31 cellular contexts compared by ENCODE assay signal in genomic region chr16:2499454-2499853, GRCh38. TPM values are rescaled to one million over a fixed set of nuclear protein-coding genes. Genes with fewer than 3 reads are reported as not detected.
DNase-seq lines count a peak whose midpoint lies in the region; ATAC-seq and TF ChIP-seq lines count a peak whose summit lies in the region.
"Had no signal": no experiment of that assay in that cellular context is flagged by ENCODE, and none has a peak within 500 bp of the region (broad histone marks: within the 10 kb centered on the region; RNA-seq: fewer than 3 reads in every experiment).

No MANE protein-coding gene starts in this region.

- H3K4me1 Mint-ChIP-seq in T-helper 2 cell treated with Interferon-gamma antibody and Interleukin-4, amounts not matched to agents 5 μg/mL and 100 μg/mL, for 36 hours (ENCODE audit: low read depth) = no peaks in the 10 kb centered on the region
- H3K4me1 Mint-ChIP-seq: CD8-positive, alpha-beta memory T cell had no signal

- H3K4me1 ChIP-seq in body of pancreas (peaks cover 60% of the 10 kb centered on the region), psoas muscle (peaks cover 36% of the 10 kb centered on the region)

- peaks cover 1% of the 10 kb centered on the region for H3K36me3 Mint-ChIP-seq in T-helper 2 cell treated with Interferon-gamma antibody and Interleukin-4, amounts not matched to agents 5 μg/mL and 100 μg/mL, for 36 hours (ENCODE audit: low read depth)

- no peak overlapping the region for H3K4me3 ChIP-seq in body of pancreas
- no peak overlapping the region for H3K4me3 ChIP-seq in psoas muscle
- H3K4me3 ChIP-seq: GM12878, Peyer's patch, SK-N-MC had no signal

- H3K27ac ChIP-seq in body of pancreas (peak overlapping the region; percentile 51 to 71 (median 68)), psoas muscle (peak overlapping the region; percentile 30)
- H3K27ac ChIP-seq: Peyer's patch, SK-N-MC had no signal

- H3K9me3 ChIP-seq in body of pancreas (no peaks in the 10 kb centered on the region), psoas muscle (no peaks in the 10 kb centered on the region)
- H3K9me3 ChIP-seq: Peyer's patch had no signal

- H3K27me3 ChIP-seq in body of pancreas (no peaks in the 10 kb centered on the region), psoas muscle (ENCODE audit: insufficient read depth in 3 of 3, low read length in 2 of 3) (no peaks in the 10 kb centered on the region)
- H3K27me3 ChIP-seq: Peyer's patch had no signal

- no peaks in the 10 kb centered on the region for H3K27me3 Mint-ChIP-seq in T-helper 2 cell treated with Interferon-gamma antibody and Interleukin-4, amounts not matched to agents 5 μg/mL and 100 μg/mL, for 36 hours (ENCODE audit: low read depth)
- H3K27me3 Mint-ChIP-seq: CD8-positive, alpha-beta memory T cell had no signal

- no peak overlapping the region for H3K27ac Mint-ChIP-seq in T-helper 2 cell treated with Interferon-gamma antibody and Interleukin-4, amounts not matched to agents 5 μg/mL and 100 μg/mL, for 36 hours
- H3K27ac Mint-ChIP-seq: CD14-positive monocyte; CD8-positive, alpha-beta memory T cell had no signal

- TF ChIP-seq CTCF in body of pancreas (IDR thresholded peaks at IDR 0.05) (no peak), psoas muscle (IDR thresholded peaks at IDR 0.05) (no peak)

- TF ChIP-seq POLR2A in body of pancreas (IDR thresholded peaks at IDR 0.05) = no peak

- no peak for ATAC-seq in body of pancreas
- ATAC-seq in left lobe of liver = no peak
- ATAC-seq in psoas muscle = no peak
- ATAC-seq in HG02798 (IDR thresholded peaks at IDR 0.05; ENCODE audit: poor library complexity, unreplicated experiment) = no peak
- ATAC-seq: GM12878, HCT116, HepG2 had no signal

- DNase-seq in body of pancreas = peak in 1 of 4 donors; percentile 11
- peak; percentile 46 for DNase-seq in left lobe of liver (ENCODE audit: low spot score)
- DNase-seq in psoas muscle = no peak
- no peak for DNase-seq in T-helper 2 cell treated with Interferon-gamma antibody and Interleukin-4, amounts not matched to agents 5 μg/mL and 100 μg/mL, for 36 hours (ENCODE audit: low spot score)
- DNase-seq in activated T-cell treated with anti-CD3 and anti-CD28 coated beads, Interleukin-2, amount 50 U/mL, for 48 hours = no peak
- DNase-seq in H4 (ENCODE audit: low spot score) = no peak
- DNase-seq: CD8-positive, alpha-beta memory T cell; DMS 273 treated with DMSO at 0.1 percent for 48 hours; DMS79; EL; GDM1; GOT3; Karpas-422; NCI-H1417 treated with DMSO at 0.1 percent for 48 hours; NCI-H1694 treated with DMSO at 0.1 percent for 48 hours; NCI-H2081 treated with DMSO at 0.1 percent for 48 hours; NCI-H2171; NCI-H226; NCI-H510A; NCI-H69; OCI-M1; Peyer's patch; SIG-M5 had no signal

- H3K36me3 ChIP-seq in body of pancreas (replicated peaks in 1 of 2; ENCODE audit: insufficient read depth in 1 of 2, low read depth in 2 of 2) (peaks cover 0 to 1% of the 10 kb centered on the region in 2 donors), psoas muscle (ENCODE audit: insufficient read depth in 1 of 2, low read depth in 1 of 2) (peaks cover 0 to 13% of the 10 kb centered on the region in 2 donors)

- H3K4me3 Mint-ChIP-seq in T-helper 2 cell treated with Interferon-gamma antibody and Interleukin-4, amounts not matched to agents 5 μg/mL and 100 μg/mL, for 36 hours = no peak overlapping the region
- H3K4me3 Mint-ChIP-seq: CD14-positive monocyte; CD8-positive, alpha-beta memory T cell had no signal

- H3K9me3 Mint-ChIP-seq in T-helper 2 cell treated with Interferon-gamma antibody and Interleukin-4, amounts not matched to agents 5 μg/mL and 100 μg/mL, for 36 hours = no peaks in the 10 kb centered on the region
- H3K9me3 Mint-ChIP-seq: CD14-positive monocyte; CD8-positive, alpha-beta memory T cell had no signal

- WGBS in body of pancreas, 2 donors = 81 to 85% methylated on average over 4 to 6 of the region's 6 CpGs
- WGBS in psoas muscle, 3 donors = 85 to 94% (median 93%) methylated on average over 6 of the region's 6 CpGs

- intact Hi-C loops in body of pancreas (cut with DNase I) = loop anchor here (5.0 to 10.0 kb wide), 3 partner anchors 65 to 227 kb away; no protein-coding TSS in a partner anchor
- intact Hi-C loops in psoas muscle (cut with DNase I) = no loop called here

RNA-seq across cellular contexts. Expression of gene ATP6V0C, which starts 14.3 kb away (rescaled TPM):
- total RNA-seq in body of pancreas (10 to 100 TPM; 33.5 to 38.9 TPM), left lobe of liver (87.0 TPM), psoas muscle (100 to 1,000 TPM; 116 to 193 (median 182) TPM)
- polyA plus RNA-seq in psoas muscle = 100 to 1,000 TPM; 165 to 241 (median 174) TPM
- total RNA-seq in H4 (2014; rRNA removed; shearing (Covaris generic)) = 39.7 and 40.5 TPM in 2 replicates

RNA-seq across cellular contexts. Expression of gene AMDHD2, which starts 20.7 kb away (rescaled TPM):
- total RNA-seq in body of pancreas = 10 to 100 TPM; 13.7 to 33.6 TPM
- total RNA-seq in left lobe of liver = 22.2 TPM
- 10 to 100 TPM in 1 of 4 donors, 1 to 10 TPM in 3; 5.7 to 12.4 (median 9.3) TPM for total RNA-seq in psoas muscle
- polyA plus RNA-seq in psoas muscle = 10 to 100 TPM in 2 of 3 donors, 1 to 10 TPM in 1; 5.4 to 12.6 (median 11.8) TPM
- total RNA-seq in H4 (2014; rRNA removed; shearing (Covaris generic)) = 15.8 and 24.6 TPM in 2 replicates

RNA-seq across cellular contexts. Expression of gene TBC1D24, which starts 24.5 kb away (rescaled TPM):
- total RNA-seq in body of pancreas (10 to 100 TPM; 18.7 to 30.0 TPM), left lobe of liver (32.5 TPM), psoas muscle (1 to 10 TPM; 6.0 to 8.9 (median 6.5) TPM)
- 1 to 10 TPM; 3.2 to 5.4 (median 4.8) TPM for polyA plus RNA-seq in psoas muscle
- 5.6 and 5.9 TPM in 2 replicates for total RNA-seq in H4 (2014; rRNA removed; shearing (Covaris generic))

RNA-seq across cellular contexts. Expression of gene NTN3, which starts 28.4 kb away (rescaled TPM):
- total RNA-seq in body of pancreas = not detected
- total RNA-seq in left lobe of liver = 3.6 TPM
- total RNA-seq in psoas muscle = under 1 TPM in 3 of 4 donors, not detected in 1; 0.13 to 0.20 (median 0.14) TPM
- polyA plus RNA-seq in psoas muscle = under 1 TPM in 1 of 3 donors, not detected in 2; 0.01 TPM
- 0.14 TPM in 1 of 2 replicates, not detected in the other for total RNA-seq in H4 (2014; rRNA removed; shearing (Covaris generic))
- total RNA-seq: CD8-positive, alpha-beta memory T cell; GM12878; HT1080; Peyer's patch had no signal
- polyA plus RNA-seq: CD14-positive monocyte; CD8-positive, alpha-beta memory T cell had no signal

RNA-seq across cellular contexts. Expression of gene CEMP1, which starts 31.8 kb away (rescaled TPM):
- total RNA-seq in body of pancreas (1 to 10 TPM in 1 of 2 donors, under 1 TPM in 1; 0.52 to 1.3 TPM), left lobe of liver (0.20 TPM), psoas muscle (under 1 TPM in 1 of 4 donors, not detected in 3; 0.22 TPM)
- under 1 TPM; 0.16 to 0.32 (median 0.17) TPM for polyA plus RNA-seq in psoas muscle
- total RNA-seq in H4 (2014; rRNA removed; shearing (Covaris generic)) = 0.08 TPM in 1 of 2 replicates, not detected in the other
- total RNA-seq: A673, HepG2, HT1080 had no signal
- polyA plus RNA-seq: HepG2 had no signal
